Comparison of ENCODE assay signal across 8 cellular contexts in genomic region chr17:27333410-27333980, GRCh38. TPM values are rescaled to one million over a fixed set of nuclear protein-coding genes. Genes with fewer than 3 reads are reported as not detected.
A peak's percentile ranks its signal among the peaks of the same experiment; 100 is the strongest.
DNase-seq lines count a peak whose midpoint lies in the region; ATAC-seq and TF ChIP-seq lines count a peak whose summit lies in the region.

No MANE protein-coding gene starts in this region.

- H3K79me2 ChIP-seq in ACC112 (ENCODE audit: control insufficient read depth, insufficient read depth, low read length, unreplicated experiment): no peaks in the 10 kb centered on the region

- H3K36me3 Mint-ChIP-seq in mesothelial cell of epicardium: no peaks in the 10 kb centered on the region

- H3K27me3 Mint-ChIP-seq in mesothelial cell of epicardium (ENCODE audit: low read depth): no peaks in the 10 kb centered on the region

- peaks cover 18% of the 10 kb centered on the region for H3K4me1 ChIP-seq in ACC112 (ENCODE audit: control insufficient read depth, insufficient read depth, low read length, unreplicated experiment)

- H3K4me3 Mint-ChIP-seq in mesothelial cell of epicardium: peak overlapping the region; percentile 58

- H3K27ac Mint-ChIP-seq in mesothelial cell of epicardium: peak overlapping the region; percentile 96

- peaks cover 45% of the 10 kb centered on the region for H3K4me1 Mint-ChIP-seq in mesothelial cell of epicardium

- in situ Hi-C loops in brain microvascular endothelial cell (cut with HindIII; ENCODE audit: low pct_ligation_motif_present, low sequenced_read_pairs): loop anchor here (25.0 kb wide), 1 partner anchor 96 kb away; no protein-coding TSS in a partner anchor

- DNase-seq in MG63 (no peak), brain microvascular endothelial cell (no peak), mesothelial cell of epicardium (ENCODE audit: low spot score in 2 of 2, unreplicated experiment in 2 of 2) (no peak), T-helper 9 cell (no peak), germinal center (ENCODE audit: low spot score) (no peak), kidney glomerular epithelial cell (lab: John Stamatoyannopoulos, UW) (no peak)

- H3K4me3 ChIP-seq in ACC112 (ENCODE audit: low read depth, low read length) (peak overlapping the region; percentile 68), MG63 (peak overlapping the region; percentile 51), brain microvascular endothelial cell (ENCODE audit: low read depth, low read length) (peak overlapping the region; percentile 55)

- H3K27ac ChIP-seq in ACC112 (ENCODE audit: low read depth, low read length) (peak overlapping the region; percentile 52), brain microvascular endothelial cell (peak overlapping the region; percentile 84)

- no peak for TF ChIP-seq CTCF in brain microvascular endothelial cell (IDR thresholded peaks at IDR 0.05; ENCODE audit: low read depth, low read length, missing control alignments)
- no peak for TF ChIP-seq CTCF in mesothelial cell of epicardium (IDR thresholded peaks at IDR 0.05; ENCODE audit: unreplicated experiment)

- H3K27me3 ChIP-seq in ACC112 (ENCODE audit: insufficient read depth, low read length) (no peaks in the 10 kb centered on the region), MG63 (no peaks in the 10 kb centered on the region), brain microvascular endothelial cell (replicated peaks) (no peaks in the 10 kb centered on the region)

- peak overlapping the region; percentile 85 for H2AFZ ChIP-seq in ACC112 (ENCODE audit: low read length, unreplicated experiment)

- no peak for ATAC-seq in GM19467 (IDR thresholded peaks at IDR 0.05; ENCODE audit: unreplicated experiment)

- no peaks in the 10 kb centered on the region for H3K9me3 Mint-ChIP-seq in mesothelial cell of epicardium

- no peaks in the 10 kb centered on the region for H3K9me3 ChIP-seq in MG63

- H3K36me3 ChIP-seq in ACC112 (ENCODE audit: insufficient read depth, low read length) (no peaks in the 10 kb centered on the region), MG63 (no peaks in the 10 kb centered on the region), brain microvascular endothelial cell (replicated peaks) (no peaks in the 10 kb centered on the region)

RNA-seq across cellular contexts. Expression of gene WSB1, which starts 39.6 kb away (rescaled TPM):
- total RNA-seq in MG63 (2014; rRNA removed; shearing (Covaris generic); ENCODE audit: low replicate concordance): 46.4 and 76.4 TPM in 2 replicates
- total RNA-seq in mesothelial cell of epicardium: 768 to 806 TPM (median 799 TPM) in 3 replicates
